Comparison of ENCODE assay signal across 1 cellular context in the genomic region with DNA sequence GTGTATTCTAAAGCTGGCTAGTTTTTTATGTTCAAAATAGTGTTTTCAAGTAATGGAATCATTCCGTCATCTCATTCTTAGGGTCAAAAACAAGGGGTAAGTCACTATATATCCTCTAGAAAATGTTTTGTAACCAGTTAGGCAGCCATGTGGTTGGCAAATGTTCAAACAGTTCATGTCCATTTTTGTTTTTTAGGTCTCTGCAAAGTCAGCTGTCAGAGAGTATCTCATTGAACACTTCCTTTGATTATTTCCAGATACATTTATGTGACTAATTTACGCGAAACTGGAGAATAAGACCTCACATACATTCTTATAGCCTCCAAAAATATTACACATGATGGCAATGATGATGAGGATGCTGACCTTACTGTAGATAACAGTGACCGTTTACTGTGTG.
A peak's percentile ranks its signal among the peaks of the same experiment; 100 is the strongest.
TF ChIP-seq lines count a peak whose summit lies in the region.

No MANE protein-coding gene starts in this region.

TF ChIP-seq in SK-N-SH, 30 proteins besides CTCF, POLR2A, EP300 and RAD21 (continued from another document):
- TF ChIP-seq ZBTB33 (IDR thresholded peaks at IDR 0.05; ENCODE audit: borderline replicate concordance, low read depth) (no peak), GABPA (IDR thresholded peaks at IDR 0.05; ENCODE audit: low read depth) (no peak), REST (IDR thresholded peaks at IDR 0.05; ENCODE audit: low read depth, low read length) (no peak), NRF1 (IDR thresholded peaks at IDR 0.05; ENCODE audit: low read depth, low read length) (no peak), NFIC (IDR thresholded peaks at IDR 0.05; ENCODE audit: borderline replicate concordance) (peak; percentile 53; the same call in 1 of the 2 replicates), FOSL2 (IDR thresholded peaks at IDR 0.05; ENCODE audit: borderline replicate concordance, low read depth) (no peak; the same call in 1 of the 2 replicates), RCOR1 (IDR thresholded peaks at IDR 0.05; ENCODE audit: low read length) (no peak), SIN3A (IDR thresholded peaks at IDR 0.05; ENCODE audit: borderline replicate concordance, low read depth, low read length) (no peak), GATA2 (CRISPR knock-in tag; IDR thresholded peaks at IDR 0.05) (no peak), ELF1 (IDR thresholded peaks at IDR 0.05) (no peak), SMC3 (IDR thresholded peaks at IDR 0.05; ENCODE audit: low read depth, low read length) (no peak), RFX5 (IDR thresholded peaks at IDR 0.05; ENCODE audit: low read length) (no peak), MXI1 (IDR thresholded peaks at IDR 0.05; ENCODE audit: low read depth, low read length) (peak; percentile 59; the same call in 1 of the 2 replicates), MAX (IDR thresholded peaks at IDR 0.05; ENCODE audit: low read depth) (peak; percentile 39; the same call in 1 of the 2 replicates), MEF2A (IDR thresholded peaks at IDR 0.05; ENCODE audit: borderline replicate concordance, low read depth) (peak; percentile 23; the same call in 1 of the 2 replicates), FOXM1 (IDR thresholded peaks at IDR 0.05; ENCODE audit: low read depth) (no peak), EZH2phosphoT487 (IDR thresholded peaks at IDR 0.05; ENCODE audit: borderline replicate concordance, low read depth) (no peak), FOXJ3 (CRISPR knock-in tag; IDR thresholded peaks at IDR 0.05) (no peak), USF1 (IDR thresholded peaks at IDR 0.05; ENCODE audit: borderline replicate concordance, low read depth) (no peak), POLR2AphosphoS5 (IDR thresholded peaks at IDR 0.05; ENCODE audit: low read depth, low read length) (peak; percentile 59; the same call in 1 of the 2 replicates), YY1 (IDR thresholded peaks at IDR 0.05; ENCODE audit: low read depth) (no peak), TCF12 (IDR thresholded peaks at IDR 0.05) (peak; percentile 92), JUND (IDR thresholded peaks at IDR 0.05) (peak; percentile 36; the same call in 1 of the 2 replicates)
- TF ChIP-seq, protein P1, sequence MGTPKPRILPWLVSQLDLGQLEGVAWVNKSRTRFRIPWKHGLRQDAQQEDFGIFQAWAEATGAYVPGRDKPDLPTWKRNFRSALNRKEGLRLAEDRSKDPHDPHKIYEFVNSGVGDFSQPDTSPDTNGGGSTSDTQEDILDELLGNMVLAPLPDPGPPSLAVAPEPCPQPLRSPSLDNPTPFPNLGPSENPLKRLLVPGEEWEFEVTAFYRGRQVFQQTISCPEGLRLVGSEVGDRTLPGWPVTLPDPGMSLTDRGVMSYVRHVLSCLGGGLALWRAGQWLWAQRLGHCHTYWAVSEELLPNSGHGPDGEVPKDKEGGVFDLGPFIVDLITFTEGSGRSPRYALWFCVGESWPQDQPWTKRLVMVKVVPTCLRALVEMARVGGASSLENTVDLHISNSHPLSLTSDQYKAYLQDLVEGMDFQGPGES (IDR thresholded peaks at IDR 0.05; ENCODE audit: low read depth, low read length): no peak
TF ChIP-seq in SK-N-SH: peak in this region for 9.
